Comparison of ENCODE assay signal across 13 cellular contexts in genomic region chr10:100506596-100507356, GRCh38. TPM values are rescaled to one million over a fixed set of nuclear protein-coding genes. Genes with fewer than 3 reads are reported as not detected.
A peak's percentile ranks its signal among the peaks of the same experiment; 100 is the strongest.
DNase-seq lines count a peak whose midpoint lies in the region; ATAC-seq and TF ChIP-seq lines count a peak whose summit lies in the region.
"Had no signal": no experiment of that assay in that cellular context is flagged by ENCODE, and none has a peak within 500 bp of the region (broad histone marks: within the 10 kb centered on the region; RNA-seq: fewer than 3 reads in every experiment).

No MANE protein-coding gene starts in this region.

- H3K27me3 Mint-ChIP-seq in CD8-positive, alpha-beta T cell (ENCODE audit: low read depth) = no peaks in the 10 kb centered on the region
- no peaks in the 10 kb centered on the region for H3K27me3 Mint-ChIP-seq in activated CD4-positive, alpha-beta memory T cell treated with anti-CD3 and anti-CD28 coated beads, Interleukin-2, amount 10 ng/mL, durations not matched to agents 7 days and 5 days
- H3K27me3 Mint-ChIP-seq: IgD-negative memory B cell had no signal

- H3K27ac Mint-ChIP-seq in CD8-positive, alpha-beta T cell = peak overlapping the region; percentile 32
- peak overlapping the region; percentile 94 for H3K27ac Mint-ChIP-seq in activated CD4-positive, alpha-beta memory T cell treated with anti-CD3 and anti-CD28 coated beads, Interleukin-2, amount 10 ng/mL, durations not matched to agents 7 days and 5 days
- H3K27ac Mint-ChIP-seq: IgD-negative memory B cell had no signal

- no peak for DNase-seq in CD8-positive, alpha-beta T cell
- DNase-seq in HCEC 1CT (peak; percentile 85), iris pigment epithelial cell (ENCODE audit: low read depth) (peak; percentile 77), heart right ventricle (no peak), C1 segment of cervical spinal cord (lab: John Stamatoyannopoulos, UW) (no peak), DMS153 treated with DMSO at 0.1 percent for 48 hours (lab: John Stamatoyannopoulos, UW; ENCODE audit: unreplicated experiment) (no peak), OCI-M2 (lab: John Stamatoyannopoulos, UW; ENCODE audit: unreplicated experiment) (no peak)
- DNase-seq in activated CD4-positive, alpha-beta memory T cell treated with anti-CD3 and anti-CD28 coated beads, Interleukin-2, amount 10 ng/mL, durations not matched to agents 7 days and 5 days = peak; percentile 41
- DNase-seq: effector CD4-positive, alpha-beta T cell; NCI-H2107 had no signal

- peaks cover 18% of the 10 kb centered on the region for H3K36me3 ChIP-seq in CD8-positive, alpha-beta T cell (ENCODE audit: insufficient read depth, low read length)
- H3K36me3 ChIP-seq in heart right ventricle = peaks cover 0 to 93% (median 16%) of the 10 kb centered on the region in 9 donors

- H3K27me3 ChIP-seq in CD8-positive, alpha-beta T cell (ENCODE audit: insufficient read depth, low read length) = no peaks in the 10 kb centered on the region
- H3K27me3 ChIP-seq in heart right ventricle = no peaks in the 10 kb centered on the region
- H3K27me3 ChIP-seq: hepatocyte, right atrium auricular region had no signal

- peaks cover 61% of the 10 kb centered on the region for H3K4me1 Mint-ChIP-seq in CD8-positive, alpha-beta T cell (ENCODE audit: low read depth)
- peaks cover 93% of the 10 kb centered on the region for H3K4me1 Mint-ChIP-seq in activated CD4-positive, alpha-beta memory T cell treated with anti-CD3 and anti-CD28 coated beads, Interleukin-2, amount 10 ng/mL, durations not matched to agents 7 days and 5 days

- no peak for TF ChIP-seq CTCF in CD8-positive, alpha-beta T cell (IDR thresholded peaks at IDR 0.05)
- TF ChIP-seq CTCF in heart right ventricle (IDR thresholded peaks at IDR 0.05) = no peak

- POLR2A ChIA-PET in CD8-positive, alpha-beta T cell (lab: Charles Lee) = no interaction called here
- POLR2A ChIA-PET in activated CD4-positive, alpha-beta memory T cell treated with anti-CD3 and anti-CD28 coated beads, Interleukin-2, amount 10 ng/mL, durations not matched to agents 7 days and 5 days (lab: Charles Lee) = interaction anchor here (0.8 to 10.1 kb wide), 9 partner anchors 9 to 250 kb away, joined by 3 to 135 read pairs (median 64); partner anchors contain the start of genes BLOC1S2, NDUFB8, SCD and SEC31B

- 96 to 97% methylated on average over 5 of the region's 5 CpGs for WGBS in heart right ventricle, 2 donors

- H3K36me3 Mint-ChIP-seq in CD8-positive, alpha-beta T cell = peaks cover 56% of the 10 kb centered on the region
- peaks cover 67% of the 10 kb centered on the region for H3K36me3 Mint-ChIP-seq in activated CD4-positive, alpha-beta memory T cell treated with anti-CD3 and anti-CD28 coated beads, Interleukin-2, amount 10 ng/mL, durations not matched to agents 7 days and 5 days (ENCODE audit: low read depth)

- H3K4me1 ChIP-seq in CD8-positive, alpha-beta T cell (ENCODE audit: insufficient read depth, low read length) = peaks cover 52% of the 10 kb centered on the region
- H3K4me1 ChIP-seq in heart right ventricle = peaks cover 0 to 33% (median 0%) of the 10 kb centered on the region in 9 donors
- H3K4me1 ChIP-seq: right atrium auricular region had no signal

- H3K9me3 ChIP-seq in CD8-positive, alpha-beta T cell (ENCODE audit: low read length) = no peaks in the 10 kb centered on the region
- no peaks in the 10 kb centered on the region for H3K9me3 ChIP-seq in heart right ventricle
- H3K9me3 ChIP-seq: right atrium auricular region had no signal

- H3K9me3 Mint-ChIP-seq in CD8-positive, alpha-beta T cell = no peaks in the 10 kb centered on the region
- H3K9me3 Mint-ChIP-seq in activated CD4-positive, alpha-beta memory T cell treated with anti-CD3 and anti-CD28 coated beads, Interleukin-2, amount 10 ng/mL, durations not matched to agents 7 days and 5 days = no peaks in the 10 kb centered on the region
- H3K9me3 Mint-ChIP-seq: IgD-negative memory B cell had no signal

- no peak overlapping the region for H3K27ac ChIP-seq in CD8-positive, alpha-beta T cell (ENCODE audit: low read depth, low read length)
- no peak overlapping the region for H3K27ac ChIP-seq in heart right ventricle
- H3K27ac ChIP-seq: hepatocyte, right atrium auricular region had no signal

- intact Hi-C loops in CD8-positive, alpha-beta T cell (cut with DNase I, micrococcal nuclease) = no loop called here
- intact Hi-C loops in heart right ventricle (cut with DNase I) = loop anchor here in 1 of 10 donors (10.0 kb wide), 1 partner anchor 72 kb away; no protein-coding TSS in a partner anchor

- H3K4me3 ChIP-seq in CD8-positive, alpha-beta T cell (ENCODE audit: low read depth, low read length) = no peak overlapping the region
- no peak overlapping the region for H3K4me3 ChIP-seq in heart right ventricle
- H3K4me3 ChIP-seq: hepatocyte, right atrium auricular region had no signal

- H3K4me3 Mint-ChIP-seq in CD8-positive, alpha-beta T cell = peak overlapping the region; percentile 17
- peak overlapping the region; percentile 80 for H3K4me3 Mint-ChIP-seq in activated CD4-positive, alpha-beta memory T cell treated with anti-CD3 and anti-CD28 coated beads, Interleukin-2, amount 10 ng/mL, durations not matched to agents 7 days and 5 days
- H3K4me3 Mint-ChIP-seq: IgD-negative memory B cell had no signal

- CTCF ChIA-PET in CD8-positive, alpha-beta T cell (lab: Charles Lee) = interaction anchor here (8.0 to 26.0 kb wide), 4 partner anchors 15 to 167 kb away, joined by 113 to 298 read pairs (median 186); partner anchors contain the start of gene SEC31B
- CTCF ChIA-PET in activated CD4-positive, alpha-beta memory T cell treated with anti-CD3 and anti-CD28 coated beads, Interleukin-2, amount 10 ng/mL, durations not matched to agents 7 days and 5 days (lab: Charles Lee) = interaction anchor here (1.3 to 8.7 kb wide), 10 partner anchors 11 to 169 kb away, joined by 3 to 114 read pairs (median 32); partner anchors contain the start of gene HIF1AN

- no peak for ATAC-seq in CD8-positive, alpha-beta T cell
- ATAC-seq in heart right ventricle = no peak

RNA-seq across cellular contexts. Expression of gene SEC31B, which starts 12.9 kb away (rescaled TPM):
- 10 to 100 TPM; 57.5 to 57.9 TPM for total RNA-seq in CD8-positive, alpha-beta T cell
- total RNA-seq in activated CD4-positive, alpha-beta memory T cell treated with anti-CD3 and anti-CD28 coated beads, Interleukin-2, amount 10 ng/mL, durations not matched to agents 7 days and 5 days = 100 to 1,000 TPM; 138 to 139 TPM
- 10 to 100 TPM in 1 of 10 donors, 1 to 10 TPM in 9; 6.7 to 10.6 (median 8.3) TPM for total RNA-seq in heart right ventricle
- 10 to 100 TPM in 1 of 2 donors, 1 to 10 TPM in 1; 2.7 to 28.2 TPM for polyA plus RNA-seq in heart right ventricle

RNA-seq across cellular contexts. Expression of gene NDUFB8, which starts 22.9 kb away (rescaled TPM):
- 100 to 1,000 TPM; 156 to 163 TPM for total RNA-seq in CD8-positive, alpha-beta T cell
- total RNA-seq in activated CD4-positive, alpha-beta memory T cell treated with anti-CD3 and anti-CD28 coated beads, Interleukin-2, amount 10 ng/mL, durations not matched to agents 7 days and 5 days = 100 to 1,000 TPM; 315 to 324 TPM
- total RNA-seq in heart right ventricle = 100 to 1,000 TPM; 321 to 498 (median 422) TPM
- polyA plus RNA-seq in heart right ventricle = 100 to 1,000 TPM; 750 to 915 TPM

RNA-seq across cellular contexts. Expression of gene HIF1AN, which starts 29.0 kb away (rescaled TPM):
- total RNA-seq in CD8-positive, alpha-beta T cell = 10 to 100 TPM; 28.0 to 31.2 TPM
- 10 to 100 TPM; 57.7 to 58.8 TPM for total RNA-seq in activated CD4-positive, alpha-beta memory T cell treated with anti-CD3 and anti-CD28 coated beads, Interleukin-2, amount 10 ng/mL, durations not matched to agents 7 days and 5 days
- total RNA-seq in heart right ventricle = 10 to 100 TPM; 40.9 to 66.8 (median 50.4) TPM
- polyA plus RNA-seq in heart right ventricle = 1 to 10 TPM; 7.1 to 7.2 TPM

RNA-seq across cellular contexts. Expression of gene WNT8B, which starts 44.0 kb away (rescaled TPM):
- not detected for total RNA-seq in CD8-positive, alpha-beta T cell
- total RNA-seq in activated CD4-positive, alpha-beta memory T cell treated with anti-CD3 and anti-CD28 coated beads, Interleukin-2, amount 10 ng/mL, durations not matched to agents 7 days and 5 days = under 1 TPM in 1 of 2 experiments, not detected in 1; 0.23 TPM
- total RNA-seq in heart right ventricle = not detected
- polyA plus RNA-seq in heart right ventricle = not detected
- total RNA-seq: hepatocyte, right atrium auricular region had no signal
- polyA plus RNA-seq: hepatocyte, IgD-negative memory B cell had no signal

Comparison
In these comparisons a context has a peak if more than half of its experiments do, and no peak if none do; other contexts are left out.
1. DNase-seq: peak in HCEC 1CT (single experiment), activated CD4-positive, alpha-beta memory T cell treated with anti-CD3 and anti-CD28 coated beads, Interleukin-2, amount 10 ng/mL, durations not matched to agents 7 days and 5 days (single experiment) and iris pigment epithelial cell (single experiment); none in CD8-positive, alpha-beta T cell (0 of 7), heart right ventricle (0 of 2), C1 segment of cervical spinal cord (0 of 14), DMS153 treated with DMSO at 0.1 percent for 48 hours (single experiment) and OCI-M2 (single experiment).
2. RNA of gene SEC31B, which starts 12.9 kb away (total RNA-seq): 138 to 139 TPM in activated CD4-positive, alpha-beta memory T cell treated with anti-CD3 and anti-CD28 coated beads, Interleukin-2, amount 10 ng/mL, durations not matched to agents 7 days and 5 days and 57.5 to 57.9 TPM in CD8-positive, alpha-beta T cell; 6.7 to 10.6 TPM in heart right ventricle; every median in the first group is over 4 times any median in the second.